In the genomic region with DNA sequence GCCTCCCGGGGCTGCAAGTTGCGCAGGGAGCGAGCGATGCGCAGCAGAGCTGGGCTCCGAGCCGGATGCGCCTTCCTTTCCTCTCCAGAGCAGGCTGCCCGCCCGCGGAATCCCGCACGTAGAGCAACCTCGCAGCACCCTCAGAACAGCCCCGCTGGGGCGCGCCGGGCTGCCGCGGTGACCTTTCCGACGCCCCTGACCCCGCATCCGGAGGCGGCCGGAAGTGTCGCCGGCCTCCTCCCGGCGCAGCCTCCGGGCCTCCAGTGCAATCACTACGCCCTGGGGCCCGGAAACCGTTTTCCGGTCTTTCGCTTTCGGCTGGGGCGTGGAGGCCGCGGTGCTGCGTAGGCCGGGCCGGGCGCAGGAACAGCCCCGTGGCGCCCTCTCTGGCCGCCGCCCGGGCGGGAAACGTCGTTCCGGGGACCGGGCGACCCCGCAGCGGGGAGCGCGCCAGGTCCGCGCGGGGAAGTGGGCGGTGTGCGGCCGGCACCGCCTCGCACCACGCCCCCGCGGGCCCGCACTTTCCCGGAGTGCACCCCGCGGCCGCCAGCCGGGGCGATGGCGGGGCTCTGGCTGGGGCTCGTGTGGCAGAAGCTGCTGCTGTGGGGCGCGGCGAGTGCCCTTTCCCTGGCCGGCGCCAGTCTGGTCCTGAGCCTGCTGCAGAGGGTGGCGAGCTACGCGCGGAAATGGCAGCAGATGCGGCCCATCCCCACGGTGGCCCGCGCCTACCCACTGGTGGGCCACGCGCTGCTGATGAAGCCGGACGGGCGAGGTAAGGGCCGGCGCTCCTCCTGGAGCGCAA, we compare ENCODE assay signal across 1 cellular context.
TF ChIP-seq lines count a peak whose summit lies in the region.

A gene (plus strand): TSS at position 302 of the 802 bp plus-strand sequence. CDS start 257 bp downstream, at position 559.

TF ChIP-seq in HepG2, 621 proteins besides CTCF, POLR2A, EP300 and RAD21 (continued from another document and continues in another):
- TF ChIP-seq, protein P1, sequence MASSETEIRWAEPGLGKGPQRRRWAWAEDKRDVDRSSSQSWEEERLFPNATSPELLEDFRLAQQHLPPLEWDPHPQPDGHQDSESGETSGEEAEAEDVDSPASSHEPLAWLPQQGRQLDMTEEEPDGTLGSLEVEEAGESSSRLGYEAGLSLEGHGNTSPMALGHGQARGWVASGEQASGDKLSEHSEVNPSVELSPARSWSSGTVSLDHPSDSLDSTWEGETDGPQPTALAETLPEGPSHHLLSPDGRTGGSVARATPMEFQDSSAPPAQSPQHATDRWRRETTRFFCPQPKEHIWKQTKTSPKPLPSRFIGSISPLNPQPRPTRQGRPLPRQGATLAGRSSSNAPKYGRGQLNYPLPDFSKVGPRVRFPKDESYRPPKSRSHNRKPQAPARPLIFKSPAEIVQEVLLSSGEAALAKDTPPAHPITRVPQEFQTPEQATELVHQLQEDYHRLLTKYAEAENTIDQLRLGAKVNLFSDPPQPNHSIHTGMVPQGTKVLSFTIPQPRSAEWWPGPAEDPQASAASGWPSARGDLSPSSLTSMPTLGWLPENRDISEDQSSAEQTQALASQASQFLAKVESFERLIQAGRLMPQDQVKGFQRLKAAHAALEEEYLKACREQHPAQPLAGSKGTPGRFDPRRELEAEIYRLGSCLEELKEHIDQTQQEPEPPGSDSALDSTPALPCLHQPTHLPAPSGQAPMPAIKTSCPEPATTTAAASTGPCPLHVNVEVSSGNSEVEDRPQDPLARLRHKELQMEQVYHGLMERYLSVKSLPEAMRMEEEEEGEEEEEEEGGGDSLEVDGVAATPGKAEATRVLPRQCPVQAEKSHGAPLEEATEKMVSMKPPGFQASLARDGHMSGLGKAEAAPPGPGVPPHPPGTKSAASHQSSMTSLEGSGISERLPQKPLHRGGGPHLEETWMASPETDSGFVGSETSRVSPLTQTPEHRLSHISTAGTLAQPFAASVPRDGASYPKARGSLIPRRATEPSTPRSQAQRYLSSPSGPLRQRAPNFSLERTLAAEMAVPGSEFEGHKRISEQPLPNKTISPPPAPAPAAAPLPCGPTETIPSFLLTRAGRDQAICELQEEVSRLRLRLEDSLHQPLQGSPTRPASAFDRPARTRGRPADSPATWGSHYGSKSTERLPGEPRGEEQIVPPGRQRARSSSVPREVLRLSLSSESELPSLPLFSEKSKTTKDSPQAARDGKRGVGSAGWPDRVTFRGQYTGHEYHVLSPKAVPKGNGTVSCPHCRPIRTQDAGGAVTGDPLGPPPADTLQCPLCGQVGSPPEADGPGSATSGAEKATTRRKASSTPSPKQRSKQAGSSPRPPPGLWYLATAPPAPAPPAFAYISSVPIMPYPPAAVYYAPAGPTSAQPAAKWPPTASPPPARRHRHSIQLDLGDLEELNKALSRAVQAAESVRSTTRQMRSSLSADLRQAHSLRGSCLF (CRISPR knock-in tag; IDR thresholded peaks at IDR 0.05; ENCODE audit: borderline replicate concordance), result no peak
- TF ChIP-seq, protein P2, sequence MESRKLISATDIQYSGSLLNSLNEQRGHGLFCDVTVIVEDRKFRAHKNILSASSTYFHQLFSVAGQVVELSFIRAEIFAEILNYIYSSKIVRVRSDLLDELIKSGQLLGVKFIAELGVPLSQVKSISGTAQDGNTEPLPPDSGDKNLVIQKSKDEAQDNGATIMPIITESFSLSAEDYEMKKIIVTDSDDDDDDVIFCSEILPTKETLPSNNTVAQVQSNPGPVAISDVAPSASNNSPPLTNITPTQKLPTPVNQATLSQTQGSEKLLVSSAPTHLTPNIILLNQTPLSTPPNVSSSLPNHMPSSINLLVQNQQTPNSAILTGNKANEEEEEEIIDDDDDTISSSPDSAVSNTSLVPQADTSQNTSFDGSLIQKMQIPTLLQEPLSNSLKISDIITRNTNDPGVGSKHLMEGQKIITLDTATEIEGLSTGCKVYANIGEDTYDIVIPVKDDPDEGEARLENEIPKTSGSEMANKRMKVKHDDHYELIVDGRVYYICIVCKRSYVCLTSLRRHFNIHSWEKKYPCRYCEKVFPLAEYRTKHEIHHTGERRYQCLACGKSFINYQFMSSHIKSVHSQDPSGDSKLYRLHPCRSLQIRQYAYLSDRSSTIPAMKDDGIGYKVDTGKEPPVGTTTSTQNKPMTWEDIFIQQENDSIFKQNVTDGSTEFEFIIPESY (CRISPR knock-in tag; IDR thresholded peaks at IDR 0.05), result peak; percentile 44; the same call in 1 of the 2 replicates
- TF ChIP-seq, protein P3, sequence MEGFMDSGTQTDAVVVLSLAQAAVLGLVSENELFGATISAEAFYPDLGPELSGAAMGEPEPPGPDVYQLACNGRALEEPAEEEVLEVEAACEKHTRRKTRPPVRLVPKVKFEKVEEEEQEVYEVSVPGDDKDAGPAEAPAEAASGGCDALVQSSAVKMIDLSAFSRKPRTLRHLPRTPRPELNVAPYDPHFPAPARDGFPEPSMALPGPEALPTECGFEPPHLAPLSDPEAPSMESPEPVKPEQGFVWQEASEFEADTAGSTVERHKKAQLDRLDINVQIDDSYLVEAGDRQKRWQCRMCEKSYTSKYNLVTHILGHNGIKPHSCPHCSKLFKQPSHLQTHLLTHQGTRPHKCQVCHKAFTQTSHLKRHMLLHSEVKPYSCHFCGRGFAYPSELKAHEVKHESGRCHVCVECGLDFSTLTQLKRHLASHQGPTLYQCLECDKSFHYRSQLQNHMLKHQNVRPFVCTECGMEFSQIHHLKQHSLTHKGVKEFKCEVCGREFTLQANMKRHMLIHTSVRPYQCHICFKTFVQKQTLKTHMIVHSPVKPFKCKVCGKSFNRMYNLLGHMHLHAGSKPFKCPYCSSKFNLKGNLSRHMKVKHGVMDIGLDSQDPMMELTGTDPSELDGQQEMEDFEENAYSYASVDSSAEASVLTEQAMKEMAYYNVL (CRISPR knock-in tag; IDR thresholded peaks at IDR 0.05; ENCODE audit: borderline replicate concordance), result peak; percentile 76; the same call in 1 of the 2 replicates
- TF ChIP-seq RXRB (CRISPR knock-in tag; IDR thresholded peaks at IDR 0.05; ENCODE audit: borderline replicate concordance) (peak; percentile 63; the same call in 1 of the 2 replicates), SOX6 (IDR thresholded peaks at IDR 0.05) (no peak), SOX6 (CRISPR knock-in tag; IDR thresholded peaks at IDR 0.05) (peak; percentile 62), CHCHD3 (CRISPR knock-in tag; IDR thresholded peaks at IDR 0.05) (no peak), BRD4 (CRISPR knock-in tag; IDR thresholded peaks at IDR 0.05) (peak; percentile 87), PLRG1 (conservative IDR thresholded peaks at IDR 0.05) (no peak), PAF1 (CRISPR knock-in tag; IDR thresholded peaks at IDR 0.05) (no peak), MAF1 (CRISPR knock-in tag; IDR thresholded peaks at IDR 0.05; ENCODE audit: borderline replicate concordance) (peak; percentile 26; the same call in 1 of the 2 replicates), XBP1 (CRISPR knock-in tag; IDR thresholded peaks at IDR 0.05) (no peak), REPIN1 (CRISPR knock-in tag; IDR thresholded peaks at IDR 0.05; ENCODE audit: borderline replicate concordance, low read depth) (no peak; the same call in 1 of the 2 replicates), HOXA5 (CRISPR knock-in tag; IDR thresholded peaks at IDR 0.05) (peak; percentile 78; the same call in 1 of the 2 replicates), IKZF1 (IDR thresholded peaks at IDR 0.05) (no peak), ZNF605 (CRISPR knock-in tag; IDR thresholded peaks at IDR 0.05) (peak; percentile 77; the same call in 1 of the 2 replicates), XRCC5 (optimal IDR thresholded peaks at IDR 0.05; ENCODE audit: low read length) (no peak), ATAD3A (CRISPR knock-in tag; IDR thresholded peaks at IDR 0.05) (no peak), ZNF546 (CRISPR knock-in tag; conservative IDR thresholded peaks at IDR 0.05) (no peak), JDP2 (CRISPR knock-in tag; IDR thresholded peaks at IDR 0.05; ENCODE audit: borderline replicate concordance) (no peak), TBL1XR1 (IDR thresholded peaks at IDR 0.05; ENCODE audit: borderline replicate concordance, low read length, partially characterized antibody) (no peak), EHMT2 (IDR thresholded peaks at IDR 0.05; ENCODE audit: borderline replicate concordance, low read depth, low read length) (no peak), GATAD1 (CRISPR knock-in tag; IDR thresholded peaks at IDR 0.05) (peak; percentile 74), ZNF792 (CRISPR knock-in tag; IDR thresholded peaks at IDR 0.05) (0 out of 2 replicates have a peak, but pooled peaks have one; percentile 14), YEATS2 (CRISPR knock-in tag; IDR thresholded peaks at IDR 0.05; ENCODE audit: borderline replicate concordance) (peak; percentile 75; the same call in 1 of the 2 replicates), TEAD2 (CRISPR knock-in tag; IDR thresholded peaks at IDR 0.05) (no peak), ZBTB20 (CRISPR knock-in tag; IDR thresholded peaks at IDR 0.05; ENCODE audit: borderline replicate concordance, low read depth) (peak; percentile 81; the same call in 1 of the 2 replicates), CCDC6 (CRISPR knock-in tag; IDR thresholded peaks at IDR 0.05) (peak; percentile 84), KAT2B (IDR thresholded peaks at IDR 0.05; ENCODE audit: borderline replicate concordance, low read depth, low read length) (no peak)
- TF ChIP-seq, protein P4, sequence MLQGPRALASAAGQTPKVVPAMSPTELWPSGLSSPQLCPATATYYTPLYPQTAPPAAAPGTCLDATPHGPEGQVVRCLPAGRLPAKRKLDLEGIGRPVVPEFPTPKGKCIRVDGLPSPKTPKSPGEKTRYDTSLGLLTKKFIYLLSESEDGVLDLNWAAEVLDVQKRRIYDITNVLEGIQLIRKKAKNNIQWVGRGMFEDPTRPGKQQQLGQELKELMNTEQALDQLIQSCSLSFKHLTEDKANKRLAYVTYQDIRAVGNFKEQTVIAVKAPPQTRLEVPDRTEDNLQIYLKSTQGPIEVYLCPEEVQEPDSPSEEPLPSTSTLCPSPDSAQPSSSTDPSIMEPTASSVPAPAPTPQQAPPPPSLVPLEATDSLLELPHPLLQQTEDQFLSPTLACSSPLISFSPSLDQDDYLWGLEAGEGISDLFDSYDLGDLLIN (CRISPR knock-in tag; IDR thresholded peaks at IDR 0.05; ENCODE audit: borderline replicate concordance), result peak; percentile 12; the same call in 1 of the 2 replicates
- TF ChIP-seq, protein P5, sequence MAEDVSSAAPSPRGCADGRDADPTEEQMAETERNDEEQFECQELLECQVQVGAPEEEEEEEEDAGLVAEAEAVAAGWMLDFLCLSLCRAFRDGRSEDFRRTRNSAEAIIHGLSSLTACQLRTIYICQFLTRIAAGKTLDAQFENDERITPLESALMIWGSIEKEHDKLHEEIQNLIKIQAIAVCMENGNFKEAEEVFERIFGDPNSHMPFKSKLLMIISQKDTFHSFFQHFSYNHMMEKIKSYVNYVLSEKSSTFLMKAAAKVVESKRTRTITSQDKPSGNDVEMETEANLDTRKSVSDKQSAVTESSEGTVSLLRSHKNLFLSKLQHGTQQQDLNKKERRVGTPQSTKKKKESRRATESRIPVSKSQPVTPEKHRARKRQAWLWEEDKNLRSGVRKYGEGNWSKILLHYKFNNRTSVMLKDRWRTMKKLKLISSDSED (CRISPR knock-in tag; IDR thresholded peaks at IDR 0.05), result no peak
- TF ChIP-seq, protein P6, sequence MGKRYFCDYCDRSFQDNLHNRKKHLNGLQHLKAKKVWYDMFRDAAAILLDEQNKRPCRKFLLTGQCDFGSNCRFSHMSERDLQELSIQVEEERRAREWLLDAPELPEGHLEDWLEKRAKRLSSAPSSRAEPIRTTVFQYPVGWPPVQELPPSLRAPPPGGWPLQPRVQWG (CRISPR knock-in tag; IDR thresholded peaks at IDR 0.05; ENCODE audit: borderline replicate concordance, low read depth), result no peak
- TF ChIP-seq, protein P7, sequence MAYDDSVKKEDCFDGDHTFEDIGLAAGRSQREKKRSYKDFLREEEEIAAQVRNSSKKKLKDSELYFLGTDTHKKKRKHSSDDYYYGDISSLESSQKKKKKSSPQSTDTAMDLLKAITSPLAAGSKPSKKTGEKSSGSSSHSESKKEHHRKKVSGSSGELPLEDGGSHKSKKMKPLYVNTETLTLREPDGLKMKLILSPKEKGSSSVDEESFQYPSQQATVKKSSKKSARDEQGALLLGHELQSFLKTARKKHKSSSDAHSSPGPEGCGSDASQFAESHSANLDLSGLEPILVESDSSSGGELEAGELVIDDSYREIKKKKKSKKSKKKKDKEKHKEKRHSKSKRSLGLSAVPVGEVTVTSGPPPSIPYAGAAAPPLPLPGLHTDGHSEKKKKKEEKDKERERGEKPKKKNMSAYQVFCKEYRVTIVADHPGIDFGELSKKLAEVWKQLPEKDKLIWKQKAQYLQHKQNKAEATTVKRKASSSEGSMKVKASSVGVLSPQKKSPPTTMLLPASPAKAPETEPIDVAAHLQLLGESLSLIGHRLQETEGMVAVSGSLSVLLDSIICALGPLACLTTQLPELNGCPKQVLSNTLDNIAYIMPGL (CRISPR knock-in tag; IDR thresholded peaks at IDR 0.05; ENCODE audit: borderline replicate concordance in 1 of 2, low read depth in 1 of 2), result peak; percentile 92 to 97
- TF ChIP-seq, protein P8, sequence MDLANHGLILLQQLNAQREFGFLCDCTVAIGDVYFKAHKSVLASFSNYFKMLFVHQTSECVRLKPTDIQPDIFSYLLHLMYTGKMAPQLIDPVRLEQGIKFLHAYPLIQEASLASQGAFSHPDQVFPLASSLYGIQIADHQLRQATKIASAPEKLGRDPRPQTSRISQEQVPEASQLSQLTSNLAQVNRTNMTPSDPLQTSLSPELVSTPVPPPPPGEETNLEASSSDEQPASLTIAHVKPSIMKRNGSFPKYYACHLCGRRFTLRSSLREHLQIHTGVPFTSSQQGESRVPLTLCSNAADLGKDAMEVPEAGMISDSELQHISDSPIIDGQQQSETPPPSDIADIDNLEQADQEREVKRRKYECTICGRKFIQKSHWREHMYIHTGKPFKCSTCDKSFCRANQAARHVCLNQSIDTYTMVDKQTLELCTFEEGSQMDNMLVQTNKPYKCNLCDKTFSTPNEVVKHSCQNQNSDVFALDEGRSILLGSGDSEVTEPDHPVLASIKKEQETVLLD (CRISPR knock-in tag; IDR thresholded peaks at IDR 0.05; ENCODE audit: low read depth), result peak; percentile 98
- TF ChIP-seq, protein P9, sequence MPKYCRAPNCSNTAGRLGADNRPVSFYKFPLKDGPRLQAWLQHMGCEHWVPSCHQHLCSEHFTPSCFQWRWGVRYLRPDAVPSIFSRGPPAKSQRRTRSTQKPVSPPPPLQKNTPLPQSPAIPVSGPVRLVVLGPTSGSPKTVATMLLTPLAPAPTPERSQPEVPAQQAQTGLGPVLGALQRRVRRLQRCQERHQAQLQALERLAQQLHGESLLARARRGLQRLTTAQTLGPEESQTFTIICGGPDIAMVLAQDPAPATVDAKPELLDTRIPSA (CRISPR knock-in tag; IDR thresholded peaks at IDR 0.05; ENCODE audit: borderline replicate concordance), result 0 out of 2 replicates have a peak, but pooled peaks have one; percentile 3
- TF ChIP-seq, protein P10, sequence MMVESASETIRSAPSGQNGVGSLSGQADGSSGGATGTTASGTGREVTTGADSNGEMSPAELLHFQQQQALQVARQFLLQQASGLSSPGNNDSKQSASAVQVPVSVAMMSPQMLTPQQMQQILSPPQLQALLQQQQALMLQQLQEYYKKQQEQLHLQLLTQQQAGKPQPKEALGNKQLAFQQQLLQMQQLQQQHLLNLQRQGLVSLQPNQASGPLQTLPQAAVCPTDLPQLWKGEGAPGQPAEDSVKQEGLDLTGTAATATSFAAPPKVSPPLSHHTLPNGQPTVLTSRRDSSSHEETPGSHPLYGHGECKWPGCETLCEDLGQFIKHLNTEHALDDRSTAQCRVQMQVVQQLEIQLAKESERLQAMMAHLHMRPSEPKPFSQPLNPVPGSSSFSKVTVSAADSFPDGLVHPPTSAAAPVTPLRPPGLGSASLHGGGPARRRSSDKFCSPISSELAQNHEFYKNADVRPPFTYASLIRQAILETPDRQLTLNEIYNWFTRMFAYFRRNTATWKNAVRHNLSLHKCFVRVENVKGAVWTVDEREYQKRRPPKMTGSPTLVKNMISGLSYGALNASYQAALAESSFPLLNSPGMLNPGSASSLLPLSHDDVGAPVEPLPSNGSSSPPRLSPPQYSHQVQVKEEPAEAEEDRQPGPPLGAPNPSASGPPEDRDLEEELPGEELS (CRISPR knock-in tag; IDR thresholded peaks at IDR 0.05), result peak; percentile 25; the same call in 1 of the 2 replicates
